In genomic region chr20:38830356-38830755, GRCh38 we compare ENCODE assay signal across 18 cellular contexts. TPM values are rescaled to one million over a fixed set of nuclear protein-coding genes. Genes with fewer than 3 reads are reported as not detected.
DNase-seq lines count a peak whose midpoint lies in the region; ATAC-seq and TF ChIP-seq lines count a peak whose summit lies in the region.
"Had no signal": no experiment of that assay in that cellular context is flagged by ENCODE, and none has a peak within 500 bp of the region (broad histone marks: within the 10 kb centered on the region; RNA-seq: fewer than 3 reads in every experiment).

No MANE protein-coding gene starts in this region.

- peaks cover 4% of the 10 kb centered on the region for H3K36me3 ChIP-seq in CD8-positive, alpha-beta memory T cell (ENCODE audit: insufficient read depth, low read length)
- H3K36me3 ChIP-seq in gastrocnemius medialis, result no peaks in the 10 kb centered on the region
- H3K36me3 ChIP-seq: tibial artery had no signal

- peaks cover 93% of the 10 kb centered on the region for H3K4me1 Mint-ChIP-seq in CD4-positive, alpha-beta T cell (ENCODE audit: low read depth)
- H3K4me1 Mint-ChIP-seq in CD8-positive, alpha-beta memory T cell, result peaks cover 71 to 97% (median 90%) of the 10 kb centered on the region in 3 donors
- H3K4me1 Mint-ChIP-seq in activated naive CD8-positive, alpha-beta T cell treated with anti-CD3 and anti-CD28 coated beads, Interleukin-2, amount 10 ng/mL, durations not matched to agents 7 days and 5 days, result peaks cover 64% of the 10 kb centered on the region
- peaks cover 42 to 90% (median 79%) of the 10 kb centered on the region in 4 donors for H3K4me1 Mint-ChIP-seq in naive thymus-derived CD8-positive, alpha-beta T cell

- H3K4me1 ChIP-seq in CD8-positive, alpha-beta memory T cell (ENCODE audit: insufficient read depth, low read length), result peaks cover 59% of the 10 kb centered on the region
- peaks cover 0 to 11% of the 10 kb centered on the region in 2 donors for H3K4me1 ChIP-seq in gastrocnemius medialis
- H3K4me1 ChIP-seq: tibial artery had no signal

- no peaks in the 10 kb centered on the region for H3K27me3 Mint-ChIP-seq in CD4-positive, alpha-beta T cell
- no peaks in the 10 kb centered on the region for H3K27me3 Mint-ChIP-seq in CD8-positive, alpha-beta memory T cell
- no peaks in the 10 kb centered on the region for H3K27me3 Mint-ChIP-seq in activated naive CD8-positive, alpha-beta T cell treated with anti-CD3 and anti-CD28 coated beads, Interleukin-2, amount 10 ng/mL, durations not matched to agents 7 days and 5 days
- no peaks in the 10 kb centered on the region for H3K27me3 Mint-ChIP-seq in naive thymus-derived CD8-positive, alpha-beta T cell

- no peak overlapping the region for H3K27ac ChIP-seq in CD4-positive, alpha-beta T cell (ENCODE audit: low read depth, low read length)
- no peak overlapping the region for H3K27ac ChIP-seq in CD8-positive, alpha-beta memory T cell (ENCODE audit: low read depth, low read length)
- no peak overlapping the region for H3K27ac ChIP-seq in gastrocnemius medialis
- H3K27ac ChIP-seq: GM23248, RWPE1, tibial artery had no signal

- no peaks in the 10 kb centered on the region for H3K9me3 Mint-ChIP-seq in CD4-positive, alpha-beta T cell
- H3K9me3 Mint-ChIP-seq in CD8-positive, alpha-beta memory T cell, result no peaks in the 10 kb centered on the region
- no peaks in the 10 kb centered on the region for H3K9me3 Mint-ChIP-seq in activated naive CD8-positive, alpha-beta T cell treated with anti-CD3 and anti-CD28 coated beads, Interleukin-2, amount 10 ng/mL, durations not matched to agents 7 days and 5 days
- H3K9me3 Mint-ChIP-seq in naive thymus-derived CD8-positive, alpha-beta T cell, result no peaks in the 10 kb centered on the region

- no peak overlapping the region for H3K4me3 ChIP-seq in CD8-positive, alpha-beta memory T cell (ENCODE audit: low read length)
- H3K4me3 ChIP-seq in gastrocnemius medialis, result no peak overlapping the region
- H3K4me3 ChIP-seq: GM23248, tibial artery had no signal

- no peaks in the 10 kb centered on the region for H3K9me3 ChIP-seq in CD4-positive, alpha-beta T cell (ENCODE audit: control insufficient read depth, low read length)
- no peaks in the 10 kb centered on the region for H3K9me3 ChIP-seq in CD8-positive, alpha-beta memory T cell (ENCODE audit: low read length)
- no peaks in the 10 kb centered on the region for H3K9me3 ChIP-seq in gastrocnemius medialis
- H3K9me3 ChIP-seq: tibial artery had no signal

- no peak for TF ChIP-seq CTCF in CD4-positive, alpha-beta T cell (IDR thresholded peaks at IDR 0.05)
- TF ChIP-seq CTCF in gastrocnemius medialis (IDR thresholded peaks at IDR 0.05 in 4 of 5, conservative IDR thresholded peaks at IDR 0.05 in 1 of 5), result no peak
- TF ChIP-seq CTCF in GM10248 (IDR thresholded peaks at IDR 0.05; ENCODE audit: control extremely low read depth, extremely low read depth, low read depth, missing control alignments), result no peak

- POLR2A ChIA-PET in CD4-positive, alpha-beta T cell (lab: Charles Lee), result interaction anchor here (1.4 kb wide), 1 partner anchor 11 kb away, joined by 4 read pairs; no protein-coding TSS in a partner anchor
- POLR2A ChIA-PET in CD8-positive, alpha-beta memory T cell (lab: Charles Lee), result no interaction called here
- POLR2A ChIA-PET in activated naive CD8-positive, alpha-beta T cell treated with anti-CD3 and anti-CD28 coated beads, Interleukin-2, amount 10 ng/mL, durations not matched to agents 7 days and 5 days (lab: Charles Lee), result no interaction called here
- POLR2A ChIA-PET in naive thymus-derived CD8-positive, alpha-beta T cell (lab: Charles Lee), result no interaction called here
- POLR2A ChIA-PET in GM10248 (lab: Yijun Ruan, JAX), result no interaction called here

- no peak for ATAC-seq in CD4-positive, alpha-beta T cell (ENCODE audit: poor library complexity)
- ATAC-seq in activated naive CD8-positive, alpha-beta T cell treated with anti-CD3 and anti-CD28 coated beads, Interleukin-2, amount 10 ng/mL, durations not matched to agents 7 days and 5 days (ENCODE audit: low read depth), result no peak
- no peak for ATAC-seq in naive thymus-derived CD8-positive, alpha-beta T cell
- no peak for ATAC-seq in gastrocnemius medialis
- ATAC-seq: left ventricle myocardium superior had no signal

- in situ Hi-C loops in gastrocnemius medialis (cut with MboI; ENCODE audit: low sequenced_read_pairs in 4 of 4), result no loop called here

- peaks cover 74% of the 10 kb centered on the region for H3K36me3 Mint-ChIP-seq in CD4-positive, alpha-beta T cell (ENCODE audit: low read depth)
- H3K36me3 Mint-ChIP-seq in CD8-positive, alpha-beta memory T cell, result peaks cover 0 to 82% (median 14%) of the 10 kb centered on the region in 3 donors
- H3K36me3 Mint-ChIP-seq in activated naive CD8-positive, alpha-beta T cell treated with anti-CD3 and anti-CD28 coated beads, Interleukin-2, amount 10 ng/mL, durations not matched to agents 7 days and 5 days, result peaks cover 51% of the 10 kb centered on the region
- peaks cover 0 to 18% (median 8%) of the 10 kb centered on the region in 3 donors for H3K36me3 Mint-ChIP-seq in naive thymus-derived CD8-positive, alpha-beta T cell

- no peaks in the 10 kb centered on the region for H3K27me3 ChIP-seq in CD4-positive, alpha-beta T cell (ENCODE audit: control insufficient read depth, insufficient read depth, low read length)
- no peaks in the 10 kb centered on the region for H3K27me3 ChIP-seq in CD8-positive, alpha-beta memory T cell (ENCODE audit: insufficient read depth, low read length, poor library complexity, severe bottlenecking)
- H3K27me3 ChIP-seq in gastrocnemius medialis, result peaks cover 0 to 2% (median 0%) of the 10 kb centered on the region in 3 donors

- no peak for DNase-seq in CD4-positive, alpha-beta T cell
- DNase-seq in CD8-positive, alpha-beta memory T cell, result no peak
- no peak for DNase-seq in activated naive CD8-positive, alpha-beta T cell treated with anti-CD3 and anti-CD28 coated beads, Interleukin-2, amount 10 ng/mL, durations not matched to agents 7 days and 5 days
- DNase-seq in naive thymus-derived CD8-positive, alpha-beta T cell, result no peak
- DNase-seq in gastrocnemius medialis (no peak), GM10248 (ENCODE audit: extremely low spot score) (no peak), T-helper 9 cell (no peak)
- DNase-seq: activated naive CD4-positive, alpha-beta T cell; GM23248; head of caudate nucleus; left ventricle myocardium superior; NCI-H2081; NCI-H510A treated with DMSO at 0.1 percent for 48 hours; occipital lobe; tibial artery had no signal

- CTCF ChIA-PET in CD4-positive, alpha-beta T cell (lab: Charles Lee), result no interaction called here
- CTCF ChIA-PET in CD8-positive, alpha-beta memory T cell (lab: Charles Lee), result interaction anchor here (1.5 kb wide), 1 partner anchor 24 kb away, joined by 3 read pairs; no protein-coding TSS in a partner anchor
- CTCF ChIA-PET in GM10248 (lab: Yijun Ruan, JAX), result interaction anchor here (1.3 to 1.8 kb wide), 3 partner anchors 10 to 63 kb away, joined by 4 to 6 read pairs (median 5); no protein-coding TSS in a partner anchor

- H3K4me3 Mint-ChIP-seq in CD4-positive, alpha-beta T cell, result no peak overlapping the region
- H3K4me3 Mint-ChIP-seq in CD8-positive, alpha-beta memory T cell, result peak overlapping the region in 1 of 7 donors; percentile 14
- no peak overlapping the region for H3K4me3 Mint-ChIP-seq in activated naive CD8-positive, alpha-beta T cell treated with anti-CD3 and anti-CD28 coated beads, Interleukin-2, amount 10 ng/mL, durations not matched to agents 7 days and 5 days
- no peak overlapping the region for H3K4me3 Mint-ChIP-seq in naive thymus-derived CD8-positive, alpha-beta T cell

- peak overlapping the region; percentile 69 for H3K27ac Mint-ChIP-seq in CD4-positive, alpha-beta T cell
- peak overlapping the region in 7 of 8 donors; percentile 47 to 90 (median 81) for H3K27ac Mint-ChIP-seq in CD8-positive, alpha-beta memory T cell
- peak overlapping the region; percentile 24 for H3K27ac Mint-ChIP-seq in activated naive CD8-positive, alpha-beta T cell treated with anti-CD3 and anti-CD28 coated beads, Interleukin-2, amount 10 ng/mL, durations not matched to agents 7 days and 5 days
- H3K27ac Mint-ChIP-seq in naive thymus-derived CD8-positive, alpha-beta T cell, result peak overlapping the region in 9 of 10 donors; percentile 25 to 85 (median 71)

- TF ChIP-seq POLR2A in gastrocnemius medialis (IDR thresholded peaks at IDR 0.05), result no peak

- intact Hi-C loops in CD4-positive, alpha-beta T cell (cut with DNase I, micrococcal nuclease), result no loop called here
- intact Hi-C loops in gastrocnemius medialis (cut with DNase I; ENCODE audit: low total_unique reads), result no loop called here

RNA-seq across cellular contexts. Expression of gene PPP1R16B, which starts 24.9 kb away (rescaled TPM):
- total RNA-seq in CD4-positive, alpha-beta T cell, result 10 to 100 TPM; 87.6 to 91.1 TPM
- 100 to 1,000 TPM; 167 to 171 TPM for total RNA-seq in CD8-positive, alpha-beta memory T cell
- polyA plus RNA-seq in CD8-positive, alpha-beta memory T cell, result 40.2 TPM
- total RNA-seq in activated naive CD8-positive, alpha-beta T cell treated with anti-CD3 and anti-CD28 coated beads, Interleukin-2, amount 10 ng/mL, durations not matched to agents 7 days and 5 days, result 10 to 100 TPM; 72.9 to 73.4 TPM
- total RNA-seq in naive thymus-derived CD8-positive, alpha-beta T cell, result 10 to 100 TPM; 31.4 to 33.6 TPM
- polyA plus RNA-seq in naive thymus-derived CD8-positive, alpha-beta T cell, result 10 to 100 TPM in 2 of 3 donors, 1 to 10 TPM in 1; 9.7 to 15.6 (median 13.4) TPM
- 1 to 10 TPM in 1 of 4 donors, under 1 TPM in 3; 0.16 to 2.4 (median 0.59) TPM for total RNA-seq in gastrocnemius medialis
- total RNA-seq: chondrocyte, GM23248, HT-29 had no signal
- polyA plus RNA-seq: GM23248 had no signal

Comparison
In these comparisons a context has a peak if more than half of its experiments do, and no peak if none do; other contexts are left out.
1. H3K27ac Mint-ChIP-seq: peak in every context shown above with its lines; median percentile 81 in CD8-positive, alpha-beta memory T cell; 71 in naive thymus-derived CD8-positive, alpha-beta T cell; 69 in CD4-positive, alpha-beta T cell; 24 in activated naive CD8-positive, alpha-beta T cell treated with anti-CD3 and anti-CD28 coated beads, Interleukin-2, amount 10 ng/mL, durations not matched to agents 7 days and 5 days.
2. RNA of gene PPP1R16B, which starts 24.9 kb away (total RNA-seq): 167 to 171 TPM in CD8-positive, alpha-beta memory T cell, 87.6 to 91.1 TPM in CD4-positive, alpha-beta T cell, 72.9 to 73.4 TPM in activated naive CD8-positive, alpha-beta T cell treated with anti-CD3 and anti-CD28 coated beads, Interleukin-2, amount 10 ng/mL, durations not matched to agents 7 days and 5 days and 31.4 to 33.6 TPM in naive thymus-derived CD8-positive, alpha-beta T cell; 0.16 to 2.4 TPM in gastrocnemius medialis; every median in the first group is over 4 times any median in the second.